In the genomic region with DNA sequence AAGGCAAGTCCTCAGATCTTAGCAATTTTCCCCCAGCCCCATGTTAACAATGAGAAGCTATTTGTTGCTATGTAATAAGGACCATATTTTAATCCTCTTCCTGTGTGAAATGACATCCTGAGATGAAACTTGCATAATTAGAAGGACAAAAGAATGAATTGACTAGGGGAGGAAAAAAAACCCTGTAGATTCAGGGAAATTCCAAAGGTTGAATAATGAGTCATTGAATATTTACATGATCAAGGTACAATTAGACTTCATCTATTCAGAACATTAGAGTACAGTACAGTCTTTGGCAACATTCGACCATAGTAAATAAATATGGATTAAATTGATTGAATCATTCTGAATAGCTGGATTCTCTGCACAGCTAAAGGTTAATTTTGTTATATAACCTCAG, we compare ENCODE assay signal across 21 cellular contexts. TPM values are rescaled to one million over a fixed set of nuclear protein-coding genes. Genes with fewer than 3 reads are reported as not detected.
DNase-seq lines count a peak whose midpoint lies in the region; ATAC-seq and TF ChIP-seq lines count a peak whose summit lies in the region.
"Had no signal": no experiment of that assay in that cellular context is flagged by ENCODE, and none has a peak within 500 bp of the region (broad histone marks: within the 10 kb centered on the region; RNA-seq: fewer than 3 reads in every experiment).

No MANE protein-coding gene starts in this region.

- intact Hi-C loops in posterior cingulate gyrus (cut with DNase I): no loop called here

- H3K9me3 ChIP-seq in mucosa of stomach (ENCODE audit: control insufficient read depth, low read length): no peaks in the 10 kb centered on the region
- H3K9me3 ChIP-seq: colonic mucosa, right atrium auricular region, testis had no signal

- H3K4me1 ChIP-seq in mucosa of stomach (ENCODE audit: control insufficient read depth, insufficient read depth, low read length): peaks cover 84% of the 10 kb centered on the region
- H3K4me1 ChIP-seq: right atrium auricular region, testis had no signal

- DNase-seq in COR-L47 (lab: John Stamatoyannopoulos, UW): peak; percentile 8
- DNase-seq in M059J (ENCODE audit: low read depth): peak; percentile 4
- peak; percentile 20 for DNase-seq in choroid plexus epithelial cell (ENCODE audit: low read depth)
- DNase-seq in posterior cingulate gyrus: no peak
- DNase-seq in SHP77 (lab: John Stamatoyannopoulos, UW): no peak
- DNase-seq: activated effector memory CD4-positive, alpha-beta T cell treated with anti-CD3 and anti-CD28 coated beads, Interleukin-2, amount 50 U/mL, for 16 hours; aorta; colonic mucosa; H7; NCI-H1694 treated with DMSO at 0.1 percent for 48 hours; NCI-H524; nephron progenitor cell; stimulated activated CD4-positive, alpha-beta T cell treated with anti-CD3 and anti-CD28 coated beads, Interleukin-1b, Interleukin-23, amount 100 ng/mL, for 48 hours; testis had no signal

- H3K36me3 ChIP-seq in mucosa of stomach (ENCODE audit: control insufficient read depth, insufficient read depth, low read length): no peaks in the 10 kb centered on the region
- H3K36me3 ChIP-seq: colonic mucosa, right atrium auricular region had no signal

- TF ChIP-seq CTCF in choroid plexus epithelial cell (conservative IDR thresholded peaks at IDR 0.05; ENCODE audit: low read depth, low read length): no peak

- H3K27me3 ChIP-seq in mucosa of stomach (ENCODE audit: control insufficient read depth, insufficient read depth, low read length): no peaks in the 10 kb centered on the region
- H3K27me3 ChIP-seq: colonic mucosa, right atrium auricular region, testis had no signal

- H3K4me3 ChIP-seq in choroid plexus epithelial cell (ENCODE audit: low read depth, low read length) (no peak overlapping the region), mucosa of stomach (ENCODE audit: low read length) (no peak overlapping the region)
- H3K4me3 ChIP-seq: colonic mucosa, right atrium auricular region, testis had no signal

- no peak for ATAC-seq in GM21576 (IDR thresholded peaks at IDR 0.05; ENCODE audit: unreplicated experiment)
- no peak for ATAC-seq in GM19452 (IDR thresholded peaks at IDR 0.05; ENCODE audit: unreplicated experiment)

- H3K9ac ChIP-seq in mucosa of stomach (ENCODE audit: low read length): peak overlapping the region; percentile 46

RNA-seq across cellular contexts. Expression of a gene that starts 9.4 kb away (rescaled TPM):
- not detected in 2 replicates for total RNA-seq in M059J (2014; rRNA removed; shearing (Covaris generic))
- total RNA-seq: activated CD8-positive, alpha-beta memory T cell treated with anti-CD3 and anti-CD28 coated beads for 36 hours; aorta; endothelial cell of umbilical vein; H7; lung microvascular endothelial cell had no signal

Comparison
In these comparisons a context has a peak if more than half of its experiments do, and no peak if none do; other contexts are left out.
1. DNase-seq: peak in COR-L47 (single experiment), M059J (single experiment) and choroid plexus epithelial cell (single experiment); none in posterior cingulate gyrus (0 of 10) and SHP77 (0 of 2).